Comparison of ENCODE assay signal across 1 cellular context in the genomic region with DNA sequence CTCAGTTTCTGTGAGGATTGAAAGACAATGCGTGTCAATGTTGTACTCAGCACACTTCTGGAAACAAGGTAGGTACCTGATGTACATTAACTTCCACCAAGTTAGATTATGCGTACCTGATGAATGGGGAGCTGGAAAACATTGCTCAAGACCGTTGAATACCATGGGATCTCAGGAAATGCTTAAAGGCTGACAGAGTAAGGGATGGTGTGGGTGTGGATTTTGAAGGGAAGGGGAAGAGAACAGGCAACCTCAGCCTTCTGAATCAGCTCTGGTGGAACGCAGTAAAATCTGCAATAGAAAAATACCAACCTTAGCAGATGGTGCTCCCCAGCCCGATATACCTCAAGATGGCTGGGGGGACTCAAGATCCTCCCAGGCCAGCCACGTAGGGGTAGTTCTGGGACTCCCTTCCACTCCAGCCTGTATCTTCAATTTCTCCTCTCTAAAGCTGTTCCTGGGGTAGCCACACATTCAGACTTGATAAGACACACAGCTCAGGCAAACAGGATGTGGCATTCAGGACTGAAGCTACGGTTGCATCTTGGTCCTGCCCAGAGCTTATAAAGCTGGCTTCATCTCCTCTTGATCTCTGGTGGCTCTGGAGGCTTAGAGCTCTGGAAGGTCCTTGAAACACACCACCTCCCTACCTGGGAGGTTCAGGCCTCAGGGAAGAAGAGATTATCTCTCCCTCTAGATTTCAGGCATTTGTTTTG.
TF ChIP-seq lines count a peak whose summit lies in the region.

No MANE protein-coding gene starts in this region.

TF ChIP-seq in H1, 55 proteins besides CTCF, POLR2A, EP300 and RAD21:
- TF ChIP-seq HDAC2 (IDR thresholded peaks at IDR 0.05; ENCODE audit: borderline replicate concordance in 1 of 2, low read depth in 2 of 2, low read length in 2 of 2) (no peak), BCL11A (IDR thresholded peaks at IDR 0.05; ENCODE audit: low read depth in 2 of 2, low read length in 2 of 2) (no peak), CHD2 (IDR thresholded peaks at IDR 0.05; ENCODE audit: low read length) (no peak), SRF (IDR thresholded peaks at IDR 0.05; ENCODE audit: low read depth, low read length) (no peak), TBP (IDR thresholded peaks at IDR 0.05; ENCODE audit: low read depth, low read length) (no peak), TEAD4 (IDR thresholded peaks at IDR 0.05; ENCODE audit: low read depth, low read length) (no peak), CTBP2 (IDR thresholded peaks at IDR 0.05; ENCODE audit: borderline replicate concordance, insufficient read depth, insufficient read length, low read length) (no peak), BACH1 (IDR thresholded peaks at IDR 0.05; ENCODE audit: low read length) (no peak)
TF ChIP-seq in H1: peak in this region for 0.
